Comparison of ENCODE assay signal across 1 cellular context in the genomic region with DNA sequence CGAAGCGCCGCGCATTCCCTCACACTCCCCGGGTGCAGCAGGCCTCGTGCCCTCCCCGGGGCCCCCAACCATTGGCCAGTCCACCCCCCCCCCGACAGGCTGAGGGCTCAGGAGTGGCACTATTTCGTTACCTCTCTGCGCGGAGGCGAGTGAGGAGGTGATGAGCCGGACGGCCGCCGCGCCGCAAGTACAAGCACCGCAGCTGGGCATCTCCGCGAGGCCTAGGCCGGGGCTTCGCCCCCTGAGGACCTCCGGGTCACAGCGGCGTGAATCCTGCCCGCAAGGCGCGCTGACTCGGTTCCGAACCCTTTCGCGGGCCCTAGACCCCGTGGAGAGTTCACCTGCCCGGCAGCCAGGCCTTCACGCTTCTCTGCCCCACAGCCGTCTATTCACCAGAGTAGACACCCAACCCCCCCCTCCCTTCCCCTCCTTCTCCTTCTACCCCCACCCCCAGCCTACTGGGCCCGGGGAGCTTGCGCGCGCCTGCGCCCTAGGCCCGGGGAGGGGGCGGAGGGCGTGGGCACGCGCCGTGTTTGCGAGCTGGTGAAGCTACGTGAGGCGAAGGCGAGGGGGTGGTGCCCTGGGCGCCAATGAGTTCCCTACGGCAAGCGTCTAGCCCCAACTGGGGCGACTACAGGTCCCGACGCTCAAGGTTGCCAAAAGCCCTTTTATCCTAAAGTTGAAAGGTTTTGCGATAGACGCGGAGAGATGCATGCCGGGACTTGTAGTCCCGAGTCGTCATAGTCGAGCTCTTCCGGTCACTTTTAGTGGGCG.
TF ChIP-seq lines count a peak whose summit lies in the region.

A gene (minus strand): TSS at position 399 of the 774 bp plus-strand sequence. CDS start 189 bp downstream, at position 210.

TF ChIP-seq in HepG2, 621 proteins besides CTCF, POLR2A, EP300 and RAD21 (continued from another document and continues in another):
- no peak; the same call in 1 of the 2 replicates for TF ChIP-seq ZNF331 (CRISPR knock-in tag; IDR thresholded peaks at IDR 0.05)
- no peak for TF ChIP-seq SPEN (CRISPR knock-in tag; IDR thresholded peaks at IDR 0.05; ENCODE audit: low read depth)
- no peak for TF ChIP-seq NFE2 (CRISPR knock-in tag; IDR thresholded peaks at IDR 0.05)
- TF ChIP-seq ZNF605 (CRISPR knock-in tag; IDR thresholded peaks at IDR 0.05), result 0 out of 2 replicates have a peak, but pooled peaks have one; percentile 9
- peak; percentile 14; the same call in 1 of the 2 replicates for TF ChIP-seq MEF2D (CRISPR knock-in tag; IDR thresholded peaks at IDR 0.05)
- TF ChIP-seq SP5 (CRISPR knock-in tag; IDR thresholded peaks at IDR 0.05; ENCODE audit: borderline replicate concordance, low read depth), result peak; percentile 26; the same call in 1 of the 2 replicates
- TF ChIP-seq, protein P1, sequence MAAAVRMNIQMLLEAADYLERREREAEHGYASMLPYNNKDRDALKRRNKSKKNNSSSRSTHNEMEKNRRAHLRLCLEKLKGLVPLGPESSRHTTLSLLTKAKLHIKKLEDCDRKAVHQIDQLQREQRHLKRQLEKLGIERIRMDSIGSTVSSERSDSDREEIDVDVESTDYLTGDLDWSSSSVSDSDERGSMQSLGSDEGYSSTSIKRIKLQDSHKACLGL (CRISPR knock-in tag; IDR thresholded peaks at IDR 0.05), result no peak
- no peak for TF ChIP-seq ZNF136 (CRISPR knock-in tag; IDR thresholded peaks at IDR 0.05; ENCODE audit: low read depth)
- peak; percentile 79 for TF ChIP-seq PHF8 (CRISPR knock-in tag; IDR thresholded peaks at IDR 0.05)
- TF ChIP-seq, protein P2, sequence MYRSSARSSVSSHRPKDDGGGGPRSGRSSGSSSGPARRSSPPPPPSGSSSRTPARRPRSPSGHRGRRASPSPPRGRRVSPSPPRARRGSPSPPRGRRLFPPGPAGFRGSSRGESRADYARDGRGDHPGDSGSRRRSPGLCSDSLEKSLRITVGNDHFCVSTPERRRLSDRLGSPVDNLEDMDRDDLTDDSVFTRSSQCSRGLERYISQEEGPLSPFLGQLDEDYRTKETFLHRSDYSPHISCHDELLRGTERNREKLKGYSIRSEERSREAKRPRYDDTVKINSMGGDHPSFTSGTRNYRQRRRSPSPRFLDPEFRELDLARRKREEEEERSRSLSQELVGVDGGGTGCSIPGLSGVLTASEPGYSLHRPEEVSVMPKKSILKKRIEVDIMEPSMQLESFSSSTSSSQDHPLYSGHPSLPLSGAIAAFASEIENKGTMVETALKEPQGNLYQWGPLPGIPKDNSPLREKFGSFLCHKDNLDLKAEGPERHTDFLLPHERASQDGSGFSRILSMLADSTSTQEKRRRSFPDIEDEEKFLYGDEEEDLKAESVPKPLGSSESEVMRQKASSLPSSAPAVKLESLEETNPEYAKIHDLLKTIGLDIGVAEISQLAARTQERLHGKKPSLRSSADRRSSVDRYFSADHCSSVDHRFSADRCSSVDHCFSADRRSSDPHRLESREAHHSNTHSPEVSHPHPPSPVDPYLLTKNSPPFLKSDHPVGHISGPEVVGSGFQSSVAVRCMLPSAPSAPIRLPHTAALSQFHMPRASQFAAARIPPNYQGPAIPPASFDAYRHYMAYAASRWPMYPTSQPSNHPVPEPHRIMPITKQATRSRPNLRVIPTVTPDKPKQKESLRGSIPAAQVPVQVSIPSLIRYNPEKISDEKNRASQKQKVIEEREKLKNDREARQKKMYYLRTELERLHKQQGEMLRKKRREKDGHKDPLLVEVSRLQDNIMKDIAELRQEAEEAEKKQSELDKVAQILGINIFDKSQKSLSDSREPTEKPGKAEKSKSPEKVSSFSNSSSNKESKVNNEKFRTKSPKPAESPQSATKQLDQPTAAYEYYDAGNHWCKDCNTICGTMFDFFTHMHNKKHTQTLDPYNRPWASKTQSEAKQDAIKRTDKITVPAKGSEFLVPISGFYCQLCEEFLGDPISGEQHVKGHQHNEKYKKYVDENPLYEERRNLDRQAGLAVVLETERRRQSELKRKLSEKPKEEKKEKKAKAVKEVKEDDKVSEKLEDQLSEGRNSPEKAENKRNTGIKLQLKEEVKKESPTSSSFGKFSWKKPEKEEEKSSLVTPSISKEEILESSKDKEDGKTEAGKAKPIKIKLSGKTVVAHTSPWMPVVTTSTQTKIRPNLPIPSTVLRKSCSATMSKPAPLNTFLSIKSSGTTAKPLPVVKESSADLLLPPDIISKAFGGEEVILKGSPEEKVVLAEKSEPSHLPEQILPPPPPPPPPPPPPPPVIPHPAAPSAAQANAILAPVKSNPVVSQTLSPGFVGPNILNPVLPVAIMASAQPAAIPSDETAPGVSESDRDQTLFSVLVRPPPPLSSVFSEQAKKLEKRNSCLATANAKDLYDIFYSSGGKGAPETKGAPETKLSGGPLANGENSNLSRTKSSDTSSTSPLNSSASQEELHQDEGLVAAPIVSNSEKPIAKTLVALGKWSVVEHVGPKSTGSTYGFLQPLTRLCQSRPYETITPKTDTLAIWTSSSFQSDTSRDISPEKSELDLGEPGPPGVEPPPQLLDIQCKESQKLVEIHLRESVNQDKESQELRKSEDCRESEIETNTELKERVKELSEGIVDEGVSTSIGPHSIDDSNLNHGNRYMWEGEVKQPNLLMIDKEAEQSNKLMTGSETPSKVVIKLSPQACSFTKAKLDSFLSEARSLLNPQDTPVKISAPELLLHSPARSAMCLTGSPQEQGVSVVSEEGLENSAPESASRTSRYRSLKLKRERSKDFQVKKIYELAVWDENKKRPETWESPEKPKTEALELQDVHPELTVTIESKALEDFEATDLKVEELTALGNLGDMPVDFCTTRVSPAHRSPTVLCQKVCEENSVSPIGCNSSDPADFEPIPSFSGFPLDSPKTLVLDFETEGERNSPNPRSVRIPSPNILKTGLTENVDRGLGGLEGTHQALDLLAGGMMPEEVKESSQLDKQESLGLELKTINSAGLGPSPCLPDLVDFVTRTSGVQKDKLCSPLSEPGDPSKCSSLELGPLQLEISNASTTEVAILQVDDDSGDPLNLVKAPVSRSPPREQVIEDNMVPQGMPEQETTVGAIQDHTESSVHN (CRISPR knock-in tag; IDR thresholded peaks at IDR 0.05), result no peak
- no peak for TF ChIP-seq IKZF1 (IDR thresholded peaks at IDR 0.05)
- TF ChIP-seq, protein P3, sequence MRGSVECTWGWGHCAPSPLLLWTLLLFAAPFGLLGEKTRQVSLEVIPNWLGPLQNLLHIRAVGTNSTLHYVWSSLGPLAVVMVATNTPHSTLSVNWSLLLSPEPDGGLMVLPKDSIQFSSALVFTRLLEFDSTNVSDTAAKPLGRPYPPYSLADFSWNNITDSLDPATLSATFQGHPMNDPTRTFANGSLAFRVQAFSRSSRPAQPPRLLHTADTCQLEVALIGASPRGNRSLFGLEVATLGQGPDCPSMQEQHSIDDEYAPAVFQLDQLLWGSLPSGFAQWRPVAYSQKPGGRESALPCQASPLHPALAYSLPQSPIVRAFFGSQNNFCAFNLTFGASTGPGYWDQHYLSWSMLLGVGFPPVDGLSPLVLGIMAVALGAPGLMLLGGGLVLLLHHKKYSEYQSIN (CRISPR knock-in tag; IDR thresholded peaks at IDR 0.05; ENCODE audit: borderline replicate concordance), result no peak
- TF ChIP-seq ZNF737 (CRISPR knock-in tag; IDR thresholded peaks at IDR 0.05; ENCODE audit: borderline replicate concordance), result no peak
- TF ChIP-seq NR2F1 (CRISPR knock-in tag; IDR thresholded peaks at IDR 0.05), result peak in 1 of 2 experiments; percentile 39; a peak in 1 of 4 replicates
- TF ChIP-seq POLR2AphosphoS2 (IDR thresholded peaks at IDR 0.05; ENCODE audit: low read depth, low read length), result no peak
- no peak for TF ChIP-seq ZNF282 (IDR thresholded peaks at IDR 0.05; ENCODE audit: partially characterized antibody)
- TF ChIP-seq REXO4 (CRISPR knock-in tag; IDR thresholded peaks at IDR 0.05; ENCODE audit: borderline replicate concordance), result no peak
- TF ChIP-seq, protein P4, sequence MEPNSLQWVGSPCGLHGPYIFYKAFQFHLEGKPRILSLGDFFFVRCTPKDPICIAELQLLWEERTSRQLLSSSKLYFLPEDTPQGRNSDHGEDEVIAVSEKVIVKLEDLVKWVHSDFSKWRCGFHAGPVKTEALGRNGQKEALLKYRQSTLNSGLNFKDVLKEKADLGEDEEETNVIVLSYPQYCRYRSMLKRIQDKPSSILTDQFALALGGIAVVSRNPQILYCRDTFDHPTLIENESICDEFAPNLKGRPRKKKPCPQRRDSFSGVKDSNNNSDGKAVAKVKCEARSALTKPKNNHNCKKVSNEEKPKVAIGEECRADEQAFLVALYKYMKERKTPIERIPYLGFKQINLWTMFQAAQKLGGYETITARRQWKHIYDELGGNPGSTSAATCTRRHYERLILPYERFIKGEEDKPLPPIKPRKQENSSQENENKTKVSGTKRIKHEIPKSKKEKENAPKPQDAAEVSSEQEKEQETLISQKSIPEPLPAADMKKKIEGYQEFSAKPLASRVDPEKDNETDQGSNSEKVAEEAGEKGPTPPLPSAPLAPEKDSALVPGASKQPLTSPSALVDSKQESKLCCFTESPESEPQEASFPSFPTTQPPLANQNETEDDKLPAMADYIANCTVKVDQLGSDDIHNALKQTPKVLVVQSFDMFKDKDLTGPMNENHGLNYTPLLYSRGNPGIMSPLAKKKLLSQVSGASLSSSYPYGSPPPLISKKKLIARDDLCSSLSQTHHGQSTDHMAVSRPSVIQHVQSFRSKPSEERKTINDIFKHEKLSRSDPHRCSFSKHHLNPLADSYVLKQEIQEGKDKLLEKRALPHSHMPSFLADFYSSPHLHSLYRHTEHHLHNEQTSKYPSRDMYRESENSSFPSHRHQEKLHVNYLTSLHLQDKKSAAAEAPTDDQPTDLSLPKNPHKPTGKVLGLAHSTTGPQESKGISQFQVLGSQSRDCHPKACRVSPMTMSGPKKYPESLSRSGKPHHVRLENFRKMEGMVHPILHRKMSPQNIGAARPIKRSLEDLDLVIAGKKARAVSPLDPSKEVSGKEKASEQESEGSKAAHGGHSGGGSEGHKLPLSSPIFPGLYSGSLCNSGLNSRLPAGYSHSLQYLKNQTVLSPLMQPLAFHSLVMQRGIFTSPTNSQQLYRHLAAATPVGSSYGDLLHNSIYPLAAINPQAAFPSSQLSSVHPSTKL (CRISPR knock-in tag; IDR thresholded peaks at IDR 0.05), result no peak
- TF ChIP-seq POLR2AphosphoS5 (IDR thresholded peaks at IDR 0.05; ENCODE audit: low read depth, low read length), result peak; percentile 64
- peak; percentile 16; the same call in 1 of the 2 replicates for TF ChIP-seq MIER3 (CRISPR knock-in tag; IDR thresholded peaks at IDR 0.05; ENCODE audit: borderline replicate concordance)
- TF ChIP-seq, protein P5, sequence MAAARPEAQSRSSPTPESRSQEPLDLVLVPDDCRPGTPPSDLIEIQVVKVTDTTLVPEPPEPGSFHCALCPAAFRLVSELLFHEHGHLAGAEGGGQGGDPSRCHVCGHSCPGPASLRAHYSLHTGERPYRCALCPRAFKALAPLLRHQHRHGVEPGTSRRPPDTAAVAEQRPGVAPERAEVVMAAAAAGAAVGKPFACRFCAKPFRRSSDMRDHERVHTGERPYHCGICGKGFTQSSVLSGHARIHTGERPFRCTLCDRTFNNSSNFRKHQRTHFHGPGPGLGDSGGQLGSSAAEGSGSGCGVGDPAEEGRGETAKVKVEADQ (CRISPR knock-in tag; IDR thresholded peaks at IDR 0.05; ENCODE audit: borderline replicate concordance), result no peak
- no peak for TF ChIP-seq HOXA9 (CRISPR knock-in tag; IDR thresholded peaks at IDR 0.05; ENCODE audit: borderline replicate concordance)
- TF ChIP-seq TARDBP (CRISPR knock-in tag; IDR thresholded peaks at IDR 0.05), result peak; percentile 59
- no peak for TF ChIP-seq ZNF572 (CRISPR knock-in tag; IDR thresholded peaks at IDR 0.05)
- no peak for TF ChIP-seq NPAS2 (CRISPR knock-in tag; IDR thresholded peaks at IDR 0.05; ENCODE audit: borderline replicate concordance)
- no peak for TF ChIP-seq ZFAT (CRISPR knock-in tag; conservative IDR thresholded peaks at IDR 0.05)
- peak; percentile 9; the same call in 1 of the 2 replicates for TF ChIP-seq ZNF724P (CRISPR knock-in tag; IDR thresholded peaks at IDR 0.05; ENCODE audit: borderline replicate concordance)
- TF ChIP-seq, protein P6, sequence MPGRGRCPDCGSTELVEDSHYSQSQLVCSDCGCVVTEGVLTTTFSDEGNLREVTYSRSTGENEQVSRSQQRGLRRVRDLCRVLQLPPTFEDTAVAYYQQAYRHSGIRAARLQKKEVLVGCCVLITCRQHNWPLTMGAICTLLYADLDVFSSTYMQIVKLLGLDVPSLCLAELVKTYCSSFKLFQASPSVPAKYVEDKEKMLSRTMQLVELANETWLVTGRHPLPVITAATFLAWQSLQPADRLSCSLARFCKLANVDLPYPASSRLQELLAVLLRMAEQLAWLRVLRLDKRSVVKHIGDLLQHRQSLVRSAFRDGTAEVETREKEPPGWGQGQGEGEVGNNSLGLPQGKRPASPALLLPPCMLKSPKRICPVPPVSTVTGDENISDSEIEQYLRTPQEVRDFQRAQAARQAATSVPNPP (CRISPR knock-in tag; IDR thresholded peaks at IDR 0.05), result no peak
- TF ChIP-seq GATAD2A (CRISPR knock-in tag; IDR thresholded peaks at IDR 0.05), result no peak
- peak; percentile 54; the same call in 1 of the 2 replicates for TF ChIP-seq SALL2 (CRISPR knock-in tag; IDR thresholded peaks at IDR 0.05)
- peak; percentile 43; the same call in 1 of the 2 replicates for TF ChIP-seq ZNF607 (CRISPR knock-in tag; IDR thresholded peaks at IDR 0.05; ENCODE audit: borderline replicate concordance)
- no peak for TF ChIP-seq CENPX (CRISPR knock-in tag; IDR thresholded peaks at IDR 0.05)
- TF ChIP-seq ASH2L (IDR thresholded peaks at IDR 0.05; ENCODE audit: insufficient read length, low read depth, low read length), result peak; percentile 60
- peak; percentile 66 for TF ChIP-seq HNRNPLL (IDR thresholded peaks at IDR 0.05; ENCODE audit: low read depth, low read length, poor library complexity, severe bottlenecking)
- no peak for TF ChIP-seq FOXC1 (CRISPR knock-in tag; IDR thresholded peaks at IDR 0.05; ENCODE audit: borderline replicate concordance)
- TF ChIP-seq ZNF619 (CRISPR knock-in tag; IDR thresholded peaks at IDR 0.05), result no peak
- TF ChIP-seq YEATS4 (CRISPR knock-in tag; IDR thresholded peaks at IDR 0.05; ENCODE audit: borderline replicate concordance), result peak; percentile 11; the same call in 1 of the 2 replicates
- peak; percentile 69; the same call in 1 of the 2 replicates for TF ChIP-seq ZNF556 (CRISPR knock-in tag; IDR thresholded peaks at IDR 0.05; ENCODE audit: borderline replicate concordance)
- no peak for TF ChIP-seq ZMYM2 (CRISPR knock-in tag; IDR thresholded peaks at IDR 0.05)
- TF ChIP-seq ZNF883 (CRISPR knock-in tag; IDR thresholded peaks at IDR 0.05; ENCODE audit: not compliant biosample characterization), result no peak
- TF ChIP-seq ZSCAN25 (CRISPR knock-in tag; IDR thresholded peaks at IDR 0.05), result no peak; the same call in none of the 2 replicates
- TF ChIP-seq DNMT3B (CRISPR knock-in tag; conservative IDR thresholded peaks at IDR 0.05), result no peak
- TF ChIP-seq ZNF446 (CRISPR knock-in tag; IDR thresholded peaks at IDR 0.05), result no peak
- peak; percentile 76; the same call in 1 of the 2 replicates for TF ChIP-seq HES4 (CRISPR knock-in tag; IDR thresholded peaks at IDR 0.05; ENCODE audit: borderline replicate concordance)
- TF ChIP-seq AHR (CRISPR knock-in tag; IDR thresholded peaks at IDR 0.05), result no peak
- TF ChIP-seq NFYB (CRISPR knock-in tag; IDR thresholded peaks at IDR 0.05), result peak; percentile 22; the same call in 1 of the 2 replicates
- no peak for TF ChIP-seq ZNF782 (CRISPR knock-in tag; IDR thresholded peaks at IDR 0.05; ENCODE audit: borderline replicate concordance)
- TF ChIP-seq MTA3 (CRISPR knock-in tag; IDR thresholded peaks at IDR 0.05), result no peak
- TF ChIP-seq GABPB1 (CRISPR knock-in tag; IDR thresholded peaks at IDR 0.05), result peak; percentile 88
- no peak; the same call in 1 of the 2 replicates for TF ChIP-seq SMAD3 (CRISPR knock-in tag; IDR thresholded peaks at IDR 0.05)
